In genomic region chr2:185894223-185894622, GRCh38 we compare ENCODE assay signal across 7 cellular contexts.
"Had no signal": no experiment of that assay in that cellular context is flagged by ENCODE, and none has a peak within 500 bp of the region (broad histone marks: within the 10 kb centered on the region; RNA-seq: fewer than 3 reads in every experiment).

No MANE protein-coding gene starts in this region.

- H3K9ac ChIP-seq: KMS-11 had no signal

- H3K27ac ChIP-seq: HL-60, KMS-11 had no signal

- ATAC-seq: K562 had no signal

- H3K4me3 ChIP-seq: K562 had no signal

- H3K4me2 ChIP-seq: KMS-11 had no signal

- FAIRE-seq: HTR-8/SVneo, K562 had no signal

- DNase-seq: IMR-90, KBM-7, KG1 had no signal
